ENCODE assay signal across 1 cellular context in genomic region chr4:7043521-7044414, GRCh38.
TF ChIP-seq lines count a peak whose summit lies in the region.

No MANE protein-coding gene starts in this region.

TF ChIP-seq in HepG2, 621 proteins besides CTCF, POLR2A, EP300 and RAD21 (continued from another document):
- TF ChIP-seq, protein P1, sequence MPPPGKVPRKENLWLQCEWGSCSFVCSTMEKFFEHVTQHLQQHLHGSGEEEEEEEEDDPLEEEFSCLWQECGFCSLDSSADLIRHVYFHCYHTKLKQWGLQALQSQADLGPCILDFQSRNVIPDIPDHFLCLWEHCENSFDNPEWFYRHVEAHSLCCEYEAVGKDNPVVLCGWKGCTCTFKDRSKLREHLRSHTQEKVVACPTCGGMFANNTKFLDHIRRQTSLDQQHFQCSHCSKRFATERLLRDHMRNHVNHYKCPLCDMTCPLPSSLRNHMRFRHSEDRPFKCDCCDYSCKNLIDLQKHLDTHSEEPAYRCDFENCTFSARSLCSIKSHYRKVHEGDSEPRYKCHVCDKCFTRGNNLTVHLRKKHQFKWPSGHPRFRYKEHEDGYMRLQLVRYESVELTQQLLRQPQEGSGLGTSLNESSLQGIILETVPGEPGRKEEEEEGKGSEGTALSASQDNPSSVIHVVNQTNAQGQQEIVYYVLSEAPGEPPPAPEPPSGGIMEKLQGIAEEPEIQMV (CRISPR knock-in tag; IDR thresholded peaks at IDR 0.05; ENCODE audit: low read depth), result peak; percentile 92
- no peak for TF ChIP-seq ZNF703 (CRISPR knock-in tag; IDR thresholded peaks at IDR 0.05; ENCODE audit: borderline replicate concordance)
- TF ChIP-seq ZSCAN12 (CRISPR knock-in tag; IDR thresholded peaks at IDR 0.05), result no peak
- TF ChIP-seq ZNF614 (CRISPR knock-in tag; IDR thresholded peaks at IDR 0.05; ENCODE audit: borderline replicate concordance), result peak; percentile 15; the same call in 1 of the 2 replicates
- peak; percentile 69; the same call in 1 of the 2 replicates for TF ChIP-seq PAX8 (CRISPR knock-in tag; IDR thresholded peaks at IDR 0.05; ENCODE audit: borderline replicate concordance)
- TF ChIP-seq, protein P2, sequence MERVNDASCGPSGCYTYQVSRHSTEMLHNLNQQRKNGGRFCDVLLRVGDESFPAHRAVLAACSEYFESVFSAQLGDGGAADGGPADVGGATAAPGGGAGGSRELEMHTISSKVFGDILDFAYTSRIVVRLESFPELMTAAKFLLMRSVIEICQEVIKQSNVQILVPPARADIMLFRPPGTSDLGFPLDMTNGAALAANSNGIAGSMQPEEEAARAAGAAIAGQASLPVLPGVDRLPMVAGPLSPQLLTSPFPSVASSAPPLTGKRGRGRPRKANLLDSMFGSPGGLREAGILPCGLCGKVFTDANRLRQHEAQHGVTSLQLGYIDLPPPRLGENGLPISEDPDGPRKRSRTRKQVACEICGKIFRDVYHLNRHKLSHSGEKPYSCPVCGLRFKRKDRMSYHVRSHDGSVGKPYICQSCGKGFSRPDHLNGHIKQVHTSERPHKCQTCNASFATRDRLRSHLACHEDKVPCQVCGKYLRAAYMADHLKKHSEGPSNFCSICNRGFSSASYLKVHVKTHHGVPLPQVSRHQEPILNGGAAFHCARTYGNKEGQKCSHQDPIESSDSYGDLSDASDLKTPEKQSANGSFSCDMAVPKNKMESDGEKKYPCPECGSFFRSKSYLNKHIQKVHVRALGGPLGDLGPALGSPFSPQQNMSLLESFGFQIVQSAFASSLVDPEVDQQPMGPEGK (CRISPR knock-in tag; IDR thresholded peaks at IDR 0.05), result peak; percentile 24; the same call in 1 of the 2 replicates
- TF ChIP-seq SAP130 (CRISPR knock-in tag; IDR thresholded peaks at IDR 0.05; ENCODE audit: low read depth), result peak; percentile 23
- 0 out of 2 replicates have a peak, but pooled peaks have one; percentile 32 for TF ChIP-seq PITX1 (CRISPR knock-in tag; IDR thresholded peaks at IDR 0.05)
- TF ChIP-seq ZNF333 (CRISPR knock-in tag; IDR thresholded peaks at IDR 0.05; ENCODE audit: borderline replicate concordance), result peak; percentile 88; the same call in 1 of the 2 replicates
- peak; percentile 70 for TF ChIP-seq AGO2 (optimal IDR thresholded peaks at IDR 0.05; ENCODE audit: low read depth, low read length)
- no peak for TF ChIP-seq ZUFSP (CRISPR knock-in tag; IDR thresholded peaks at IDR 0.05; ENCODE audit: borderline replicate concordance)
- TF ChIP-seq TAF1 (CRISPR knock-in tag; IDR thresholded peaks at IDR 0.05), result peak; percentile 76
- peak; percentile 57; the same call in 1 of the 2 replicates for TF ChIP-seq ZNF776 (CRISPR knock-in tag; IDR thresholded peaks at IDR 0.05)
- no peak for TF ChIP-seq NKX3-1 (CRISPR knock-in tag; IDR thresholded peaks at IDR 0.05)
- peak; percentile 42 for TF ChIP-seq HNRNPLL (IDR thresholded peaks at IDR 0.05; ENCODE audit: low read depth, low read length, poor library complexity, severe bottlenecking)
- TF ChIP-seq, protein P3, sequence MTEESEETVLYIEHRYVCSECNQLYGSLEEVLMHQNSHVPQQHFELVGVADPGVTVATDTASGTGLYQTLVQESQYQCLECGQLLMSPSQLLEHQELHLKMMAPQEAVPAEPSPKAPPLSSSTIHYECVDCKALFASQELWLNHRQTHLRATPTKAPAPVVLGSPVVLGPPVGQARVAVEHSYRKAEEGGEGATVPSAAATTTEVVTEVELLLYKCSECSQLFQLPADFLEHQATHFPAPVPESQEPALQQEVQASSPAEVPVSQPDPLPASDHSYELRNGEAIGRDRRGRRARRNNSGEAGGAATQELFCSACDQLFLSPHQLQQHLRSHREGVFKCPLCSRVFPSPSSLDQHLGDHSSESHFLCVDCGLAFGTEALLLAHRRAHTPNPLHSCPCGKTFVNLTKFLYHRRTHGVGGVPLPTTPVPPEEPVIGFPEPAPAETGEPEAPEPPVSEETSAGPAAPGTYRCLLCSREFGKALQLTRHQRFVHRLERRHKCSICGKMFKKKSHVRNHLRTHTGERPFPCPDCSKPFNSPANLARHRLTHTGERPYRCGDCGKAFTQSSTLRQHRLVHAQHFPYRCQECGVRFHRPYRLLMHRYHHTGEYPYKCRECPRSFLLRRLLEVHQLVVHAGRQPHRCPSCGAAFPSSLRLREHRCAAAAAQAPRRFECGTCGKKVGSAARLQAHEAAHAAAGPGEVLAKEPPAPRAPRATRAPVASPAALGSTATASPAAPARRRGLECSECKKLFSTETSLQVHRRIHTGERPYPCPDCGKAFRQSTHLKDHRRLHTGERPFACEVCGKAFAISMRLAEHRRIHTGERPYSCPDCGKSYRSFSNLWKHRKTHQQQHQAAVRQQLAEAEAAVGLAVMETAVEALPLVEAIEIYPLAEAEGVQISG (CRISPR knock-in tag; IDR thresholded peaks at IDR 0.05), result peak; percentile 65
- 0 out of 2 replicates have a peak, but pooled peaks have one; percentile 66 for TF ChIP-seq ZNF605 (CRISPR knock-in tag; IDR thresholded peaks at IDR 0.05)
- 0 out of 2 replicates have a peak, but pooled peaks have one; percentile 20 for TF ChIP-seq ZSCAN25 (CRISPR knock-in tag; IDR thresholded peaks at IDR 0.05)
- no peak for TF ChIP-seq ZNF781 (CRISPR knock-in tag; IDR thresholded peaks at IDR 0.05; ENCODE audit: borderline replicate concordance, not compliant biosample characterization)
- TF ChIP-seq ZNF317 (CRISPR knock-in tag; IDR thresholded peaks at IDR 0.05), result no peak
- peak; percentile 64 for TF ChIP-seq SPEN (CRISPR knock-in tag; IDR thresholded peaks at IDR 0.05; ENCODE audit: low read depth)
